20 cellular contexts compared by ENCODE assay signal in genomic region chr16:47672475-47672874, GRCh38.
A peak's percentile ranks its signal among the peaks of the same experiment; 100 is the strongest.
DNase-seq lines count a peak whose midpoint lies in the region; ATAC-seq, FAIRE-seq and TF ChIP-seq lines count a peak whose summit lies in the region.
"Had no signal": no experiment of that assay in that cellular context is flagged by ENCODE, and none has a peak within 500 bp of the region (broad histone marks: within the 10 kb centered on the region; RNA-seq: fewer than 3 reads in every experiment).

No MANE protein-coding gene starts in this region.

- H3K27me3 ChIP-seq in K562 (ENCODE audit: control insufficient read depth in 2 of 2, insufficient read depth in 2 of 2, low read length in 2 of 2) (no peaks in the 10 kb centered on the region), neural cell (ENCODE audit: insufficient read depth, low read depth, low read length) (no peaks in the 10 kb centered on the region), thyroid gland (no peaks in the 10 kb centered on the region), GM23248 (replicated peaks; ENCODE audit: insufficient read depth) (no peaks in the 10 kb centered on the region)
- H3K27me3 ChIP-seq: BLaER1 treated with 17β-estradiol and CSF1 and Interleukin-3, amounts not matched to agents 10 nM and 100 nM had no signal

- TF ChIP-seq EP300 in A549 (IDR thresholded peaks at IDR 0.05) = no peak
- no peak for TF ChIP-seq EP300 in K562 (IDR thresholded peaks at IDR 0.05; ENCODE audit: low read length)
- no peak for TF ChIP-seq EP300 in neural cell (conservative IDR thresholded peaks at IDR 0.05; ENCODE audit: poor library complexity, severe bottlenecking)

- H2AFZ ChIP-seq in K562 (ENCODE audit: low read depth, low read length) (no peak overlapping the region), neural cell (ENCODE audit: low read depth, low read length) (no peak overlapping the region), GM23248 (no peak overlapping the region)

- BruUV-seq in K562 (replicated peaks; lab: Mats Ljungman, UMichigan) = no TSS peak

- POLR2A ChIA-PET in A549 (lab: Yijun Ruan, JAX) = no interaction called here
- POLR2A ChIA-PET in K562 (lab: Yijun Ruan, JAX) = no interaction called here

- CTCF ChIA-PET in A549 (lab: Yijun Ruan, JAX) (no interaction called here), K562 (lab: Yijun Ruan, JAX; ENCODE audit: low intra/inter-chr PET ratio) (no interaction called here)

- no peaks in the 10 kb centered on the region for H3K9me3 ChIP-seq in A549
- no peaks in the 10 kb centered on the region for H3K9me3 ChIP-seq in K562 (replicated peaks; ENCODE audit: control insufficient read depth, insufficient read depth, low read depth, low read length)
- no peaks in the 10 kb centered on the region for H3K9me3 ChIP-seq in neural cell (ENCODE audit: low read length)
- no peaks in the 10 kb centered on the region for H3K9me3 ChIP-seq in thyroid gland
- no peaks in the 10 kb centered on the region for H3K9me3 ChIP-seq in GM23248 (ENCODE audit: low read depth)
- H3K9me3 ChIP-seq: Caco-2 had no signal

- DNase-seq in A549 (ENCODE audit: low read depth in 1 of 2, low spot score in 1 of 2) = no peak
- DNase-seq in GM18507 (ENCODE audit: extremely low spot score, insufficient read length, low read depth) = no peak
- DNase-seq in K562 (ENCODE audit: extremely low read depth in 1 of 4, low spot score in 3 of 4) = no peak
- no peak for DNase-seq in thyroid gland
- no peak for DNase-seq in HuH-7.5 (ENCODE audit: low spot score)
- no peak for DNase-seq in GM23248
- DNase-seq: 8988T; AML-193; Caco-2; Calu3; CD4-positive, alpha-beta T cell; CD8-positive, alpha-beta T cell; DMS79 treated with DMSO at 0.1 percent for 48 hours; GF-D8 had no signal

- H3F3A ChIP-seq in neural cell (ENCODE audit: insufficient read depth, low read length, poor library complexity, severe bottlenecking) (peaks cover 5% of the 10 kb centered on the region), GM23248 (ENCODE audit: insufficient read depth) (no peaks in the 10 kb centered on the region)

- intact Hi-C loops in K562 (cut with micrococcal nuclease) = no loop called here
- intact Hi-C loops in thyroid gland (cut with DNase I) = no loop called here

- ATAC-seq in A549 = no peak
- no peak for ATAC-seq in K562
- ATAC-seq: CD8-positive, alpha-beta T cell had no signal

- H3K4me2 ChIP-seq in A549 (no peak overlapping the region), K562 (ENCODE audit: insufficient read depth, low read length) (no peak overlapping the region), neural cell (ENCODE audit: low read length) (no peak overlapping the region), GM23248 (ENCODE audit: unreplicated experiment) (no peak overlapping the region)
- H3K4me2 ChIP-seq: BLaER1 treated with 17β-estradiol and CSF1 and Interleukin-3, amounts not matched to agents 10 nM and 100 nM had no signal

- no peak overlapping the region for H3K9ac ChIP-seq in K562 (ENCODE audit: insufficient read depth in 1 of 2, low read depth in 2 of 2, low read length in 2 of 2)
- H3K9ac ChIP-seq in neural cell (ENCODE audit: low read length) = no peak overlapping the region
- no peak overlapping the region for H3K9ac ChIP-seq in GM23248
- H3K9ac ChIP-seq: BLaER1 treated with 17β-estradiol and CSF1 and Interleukin-3, amounts not matched to agents 10 nM and 100 nM had no signal

- TF ChIP-seq RAD21 in A549 (conservative IDR thresholded peaks at IDR 0.05 in 1 of 2, IDR thresholded peaks at IDR 0.05 in 1 of 2) (no peak), K562 (CRISPR knock-in tag; conservative IDR thresholded peaks at IDR 0.05 in 1 of 2, IDR thresholded peaks at IDR 0.05 in 1 of 2) (no peak), neural cell (conservative IDR thresholded peaks at IDR 0.05) (no peak)

- H3K79me2 ChIP-seq in K562 (ENCODE audit: control insufficient read depth, insufficient read depth, low read length) (no peaks in the 10 kb centered on the region), neural cell (replicated peaks; ENCODE audit: insufficient read depth, low read length) (no peaks in the 10 kb centered on the region), GM23248 (ENCODE audit: insufficient read depth) (no peaks in the 10 kb centered on the region)

- FAIRE-seq in A549 (lab: Jason Lieb, UNC) = peak; percentile 32
- FAIRE-seq in GM18507 (lab: Jason Lieb, UNC) = peak; percentile 9
- FAIRE-seq in K562 (lab: Jason Lieb, UNC) = no peak
- FAIRE-seq: A204.1, D721Med, GM12891 had no signal

- H3K4me3 ChIP-seq in A549 (no peak overlapping the region), K562 (no peak overlapping the region), neural cell (ENCODE audit: low read length) (no peak overlapping the region), thyroid gland (replicated peaks in 1 of 3) (no peak overlapping the region), GM23248 (no peak overlapping the region)
- H3K4me3 ChIP-seq: BLaER1 treated with 17β-estradiol and CSF1 and Interleukin-3, amounts not matched to agents 10 nM and 100 nM had no signal

- H3K9me2 ChIP-seq in neural cell (ENCODE audit: insufficient read depth, low read length) (no peaks in the 10 kb centered on the region), GM23248 (ENCODE audit: insufficient read depth) (no peaks in the 10 kb centered on the region)

- H3K9me1 ChIP-seq in K562 (ENCODE audit: control insufficient read depth, insufficient read depth, low read length) = no peaks in the 10 kb centered on the region

- H3K27ac ChIP-seq in A549 = no peak overlapping the region
- no peak overlapping the region for H3K27ac ChIP-seq in K562 (ENCODE audit: extremely low read depth, low read depth, low read length)
- no peak overlapping the region for H3K27ac ChIP-seq in neural cell (ENCODE audit: low read length)
- H3K27ac ChIP-seq in thyroid gland = no peak overlapping the region
- H3K27ac ChIP-seq in GM23248 = no peak overlapping the region
- H3K27ac ChIP-seq: BLaER1 treated with 17β-estradiol and CSF1 and Interleukin-3, amounts not matched to agents 10 nM and 100 nM; C4-2B had no signal

- in situ Hi-C loops in K562 (cut with MboI) = no loop called here
- in situ Hi-C loops in GM23248 (cut with MboI) = no loop called here

- H4K20me1 ChIP-seq in K562 (replicated peaks; ENCODE audit: control insufficient read depth, insufficient read depth, low read length) (no peaks in the 10 kb centered on the region), neural cell (ENCODE audit: insufficient read depth) (no peaks in the 10 kb centered on the region), GM23248 (ENCODE audit: insufficient read depth) (no peaks in the 10 kb centered on the region)
- H4K20me1 ChIP-seq: BLaER1 treated with 17β-estradiol and CSF1 and Interleukin-3, amounts not matched to agents 10 nM and 100 nM had no signal

- H3K36me3 ChIP-seq in K562 (ENCODE audit: control insufficient read depth, insufficient read depth, low read length) = peaks cover 66% of the 10 kb centered on the region
- no peaks in the 10 kb centered on the region for H3K36me3 ChIP-seq in neural cell (ENCODE audit: insufficient read depth, low read length)
- peaks cover 5 to 13% of the 10 kb centered on the region in 2 donors for H3K36me3 ChIP-seq in thyroid gland
- peaks cover 4% of the 10 kb centered on the region; the same call in 1 of the 2 replicates for H3K36me3 ChIP-seq in GM23248 (ENCODE audit: low read depth)

- TF ChIP-seq POLR2A in A549 (IDR thresholded peaks at IDR 0.05; ENCODE audit: low read length) (no peak), K562 (conservative IDR thresholded peaks at IDR 0.05) (no peak), thyroid gland (IDR thresholded peaks at IDR 0.05) (no peak)

- peaks cover 10% of the 10 kb centered on the region for H3K4me1 ChIP-seq in A549
- H3K4me1 ChIP-seq in K562 (replicated peaks in 1 of 2; ENCODE audit: control insufficient read depth in 2 of 2, insufficient read depth in 2 of 2, low read length in 2 of 2) = no peaks in the 10 kb centered on the region
- no peaks in the 10 kb centered on the region for H3K4me1 ChIP-seq in thyroid gland
- no peaks in the 10 kb centered on the region for H3K4me1 ChIP-seq in GM23248 (ENCODE audit: insufficient read depth)
- H3K4me1 ChIP-seq: BLaER1 treated with 17β-estradiol and CSF1 and Interleukin-3, amounts not matched to agents 10 nM and 100 nM; Caco-2 had no signal

- no peak for TF ChIP-seq CTCF in A549 (IDR thresholded peaks at IDR 0.05)
- no peak for TF ChIP-seq CTCF in K562 (IDR thresholded peaks at IDR 0.05 in 2 of 3, conservative IDR thresholded peaks at IDR 0.05 in 1 of 3; ENCODE audit: insufficient read depth in 2 of 3, low read depth in 1 of 3, low read length in 3 of 3)
- TF ChIP-seq CTCF in neural cell (IDR thresholded peaks at IDR 0.05; ENCODE audit: poor library complexity, severe bottlenecking) = no peak
- no peak for TF ChIP-seq CTCF in thyroid gland (IDR thresholded peaks at IDR 0.05)

TF ChIP-seq in A549, 52 proteins besides CTCF, POLR2A, EP300 and RAD21:
- TF ChIP-seq MAFK (IDR thresholded peaks at IDR 0.05; ENCODE audit: partially characterized antibody) (peak; percentile 94), MAX (IDR thresholded peaks at IDR 0.05) (no peak)

TF ChIP-seq in K562, 482 proteins besides CTCF, POLR2A, EP300 and RAD21 (continues in another document):
- TF ChIP-seq PTBP1 (IDR thresholded peaks at IDR 0.05; ENCODE audit: low read depth, low read length) (no peak), MAZ (CRISPR knock-in tag; conservative IDR thresholded peaks at IDR 0.05 in 1 of 2, IDR thresholded peaks at IDR 0.05 in 1 of 2) (no peak), MAFF (IDR thresholded peaks at IDR 0.05; ENCODE audit: low read length) (peak; percentile 87), ZNF316 (IDR thresholded peaks at IDR 0.05) (peak; percentile 93), E2F3 (CRISPR knock-in tag; IDR thresholded peaks at IDR 0.05) (no peak), KDM2B (CRISPR knock-in tag; IDR thresholded peaks at IDR 0.05) (no peak), BCOR (IDR thresholded peaks at IDR 0.05) (no peak), MAFG (tag; conservative IDR thresholded peaks at IDR 0.05) (peak; percentile 83), KLF1 (tag; IDR thresholded peaks at IDR 0.05) (no peak), BRD9 (IDR thresholded peaks at IDR 0.05; ENCODE audit: low read depth, partially characterized antibody) (no peak), C11orf30 (IDR thresholded peaks at IDR 0.05; ENCODE audit: low read depth) (peak; percentile 87)

TF ChIP-seq in neural cell, 6 proteins besides CTCF, POLR2A, EP300 and RAD21:
- TF ChIP-seq EZH2 (IDR thresholded peaks at IDR 0.05; ENCODE audit: borderline replicate concordance, insufficient read depth, low read length, poor library complexity, severe bottlenecking) = no peak
- TF ChIP-seq POLR2AphosphoS5 (IDR thresholded peaks at IDR 0.05) = peak; percentile 21
- TF ChIP-seq TAF1 (IDR thresholded peaks at IDR 0.05; ENCODE audit: low read depth) = no peak
TF ChIP-seq in neural cell: peak in this region for 1.

Comparison
In these comparisons a context has a peak if more than half of its experiments do, and no peak if none do; other contexts are left out.
1. Of the 35 proteins assayed by ChIP-seq in both K562 and A549: peak only in K562: none; only in A549: none; in both: MAFK; in neither: 34.